In the genomic region with DNA sequence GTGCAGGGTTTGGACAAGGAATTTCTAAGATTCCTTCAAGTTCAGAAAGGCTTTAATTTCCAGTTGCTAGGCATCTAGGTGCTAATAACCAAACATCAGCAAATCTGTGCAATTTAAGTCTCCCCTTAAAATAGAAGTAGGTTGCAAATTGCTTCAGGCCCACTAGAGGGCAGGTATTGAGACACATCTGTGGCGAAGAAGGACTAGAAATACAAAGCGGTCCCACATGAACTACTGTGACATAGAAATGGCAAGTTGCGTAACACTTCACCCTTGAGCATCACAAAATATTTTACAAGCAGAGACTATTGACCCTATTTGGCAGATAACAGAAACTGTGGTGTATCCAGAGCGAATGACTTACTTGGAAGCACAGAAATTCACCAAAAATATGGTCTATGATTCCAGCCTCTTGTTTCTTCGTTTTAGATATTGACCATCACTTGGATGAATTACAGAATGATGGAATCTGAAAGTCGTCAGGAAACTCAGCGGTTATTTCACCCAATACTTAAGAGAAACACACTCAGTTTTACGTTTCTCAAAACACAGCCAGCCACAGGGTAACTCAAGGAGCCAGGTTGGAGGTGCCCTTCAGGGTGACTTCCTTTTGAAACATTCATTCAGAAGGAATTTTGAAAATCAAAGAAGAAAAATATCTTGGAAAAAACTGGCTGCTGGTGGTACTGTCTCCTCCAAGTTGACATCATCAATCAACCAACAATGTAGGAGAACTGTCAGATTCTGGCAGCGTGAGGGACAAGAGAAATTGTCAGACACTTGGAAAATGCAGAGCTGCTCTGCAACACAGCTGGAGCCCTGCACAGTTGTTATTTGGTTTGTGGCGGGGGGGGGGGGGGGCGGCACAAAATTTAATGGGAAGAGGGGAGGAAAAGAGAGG, we compare ENCODE assay signal across 8 cellular contexts.
DNase-seq lines count a peak whose midpoint lies in the region; ATAC-seq, FAIRE-seq and TF ChIP-seq lines count a peak whose summit lies in the region.

No MANE protein-coding gene starts in this region.

- SMC1A ChIA-PET in GM12878 (lab: Charles Lee; ENCODE audit: uncharacterized antibody, unreplicated experiment) = interaction anchor here (0.8 to 1.0 kb wide), 2 partner anchors 62 to 73 kb away, joined by 3 read pairs; no protein-coding TSS in a partner anchor

- H3K79me2 ChIP-seq in Karpas-422 (ENCODE audit: low read length) (no peaks in the 10 kb centered on the region), GM12878 (ENCODE audit: control insufficient read depth, insufficient read depth, low read length) (no peaks in the 10 kb centered on the region), osteoblast (ENCODE audit: insufficient read depth, low read length) (no peaks in the 10 kb centered on the region)

- H3K9me3 ChIP-seq in Karpas-422 (ENCODE audit: low read length) = no peaks in the 10 kb centered on the region
- H3K9me3 ChIP-seq in GM12878 (replicated peaks; ENCODE audit: control insufficient read depth, insufficient read depth, low read length) = no peaks in the 10 kb centered on the region
- H3K9me3 ChIP-seq in osteoblast (ENCODE audit: low read depth, low read length) = peaks cover 3% of the 10 kb centered on the region
- no peaks in the 10 kb centered on the region for H3K9me3 ChIP-seq in sigmoid colon

- H3K4me1 ChIP-seq in Karpas-422 (ENCODE audit: low read length) (no peaks in the 10 kb centered on the region), GM12878 (ENCODE audit: control insufficient read depth, insufficient read depth, low read length) (no peaks in the 10 kb centered on the region), osteoblast (ENCODE audit: insufficient read depth, low read length) (no peaks in the 10 kb centered on the region), sigmoid colon (no peaks in the 10 kb centered on the region)

- TF ChIP-seq POLR2A in GM12878 (IDR thresholded peaks at IDR 0.05; ENCODE audit: low read depth, low read length) (no peak), sigmoid colon (IDR thresholded peaks at IDR 0.05) (no peak)

- H3K27ac ChIP-seq in Karpas-422 (ENCODE audit: low read length) (no peak overlapping the region), GM12878 (ENCODE audit: control insufficient read depth, insufficient read depth) (no peak overlapping the region), osteoblast (ENCODE audit: low read depth, low read length) (no peak overlapping the region), sigmoid colon (no peak overlapping the region)

- RAD21 ChIA-PET in GM12878 (lab: Charles Lee; ENCODE audit: unreplicated experiment) = interaction anchor here (0.6 to 1.3 kb wide), 2 partner anchors 9 to 660 kb away, joined by 3 read pairs; no protein-coding TSS in a partner anchor

- no peak overlapping the region for H3K4me3 ChIP-seq in Karpas-422 (ENCODE audit: low read length)
- no peak overlapping the region for H3K4me3 ChIP-seq in GM12878
- no peak overlapping the region for H3K4me3 ChIP-seq in osteoblast (ENCODE audit: insufficient read depth, low read length)
- H3K4me3 ChIP-seq in sigmoid colon = no peak overlapping the region

- POLR2A ChIA-PET in GM12878 (lab: Charles Lee) = interaction anchor here (0.7 kb wide), 1 partner anchor 655 kb away, joined by 7 read pairs; no protein-coding TSS in a partner anchor

- no TSS peak for BruUV-seq in GM12878 (replicated peaks; lab: Mats Ljungman, UMichigan)

- CTCF ChIA-PET in GM12878 (lab: Yijun Ruan, JAX) = interaction anchor here (1.0 to 1.3 kb wide), 3 partner anchors 9 to 660 kb away, joined by 4 to 5 read pairs (median 4); no protein-coding TSS in a partner anchor

- H3K9me2 ChIP-seq in Karpas-422 (replicated peaks; ENCODE audit: insufficient read depth, low read length) = no peaks in the 10 kb centered on the region

- H3K4me2 ChIP-seq in Karpas-422 (ENCODE audit: low read depth, low read length, poor library complexity, severe bottlenecking) = no peak overlapping the region
- no peak overlapping the region for H3K4me2 ChIP-seq in GM12878 (ENCODE audit: control insufficient read depth, insufficient read depth)
- H3K4me2 ChIP-seq in osteoblast (ENCODE audit: insufficient read depth, low read length) = no peak overlapping the region

- FAIRE-seq in GM12878 (lab: Jason Lieb, UNC) = peak; percentile 13

- peak; percentile 72 for TF ChIP-seq RAD21 in GM12878 (IDR thresholded peaks at IDR 0.05; ENCODE audit: insufficient read depth, low read depth, low read length)

- intact Hi-C loops in GM12878 (cut with micrococcal nuclease; ENCODE audit: unreplicated experiment) (loop anchor here (1.0 to 10.0 kb wide), 3 partner anchors 398 to 661 kb away; no protein-coding TSS in a partner anchor), sigmoid colon (cut with DNase I) (no loop called here)

- H3K36me3 ChIP-seq in Karpas-422 (ENCODE audit: insufficient read depth, low read length) (no peaks in the 10 kb centered on the region), GM12878 (ENCODE audit: control insufficient read depth in 2 of 2, insufficient read depth in 2 of 2, low read length in 1 of 2) (no peaks in the 10 kb centered on the region), osteoblast (ENCODE audit: insufficient read depth, low read length) (no peaks in the 10 kb centered on the region), sigmoid colon (no peaks in the 10 kb centered on the region)

- peak; percentile 73 for ATAC-seq in GM12878

- H3K9ac ChIP-seq in Karpas-422 (ENCODE audit: low read length) (no peak overlapping the region), GM12878 (ENCODE audit: control insufficient read depth, insufficient read depth, low read length) (no peak overlapping the region)

- DNase-seq in ACHN = peak; percentile 33
- peak; percentile 31 for DNase-seq in GM10266 (ENCODE audit: extremely low spot score)
- peak; percentile 79 for DNase-seq in Karpas-422
- peak; percentile 3 for DNase-seq in GM12878 (ENCODE audit: low read depth, low spot score)
- DNase-seq in osteoblast (ENCODE audit: insufficient read length, low spot score, missing footprints) = no peak
- DNase-seq in amniotic stem cell (lab: John Stamatoyannopoulos, UW) = no peak
- no peak for DNase-seq in sigmoid colon
- DNase-seq in activated gamma-delta T cell treated with Interleukin-2 at 50 U/mL for 16 hours = no peak

- H3K27me3 ChIP-seq in Karpas-422 (ENCODE audit: low read length) = no peaks in the 10 kb centered on the region
- H3K27me3 ChIP-seq in GM12878 (replicated peaks in 1 of 2; ENCODE audit: control insufficient read depth in 2 of 2, insufficient read depth in 2 of 2, low read length in 1 of 2) = no peaks in the 10 kb centered on the region
- H3K27me3 ChIP-seq in osteoblast (ENCODE audit: insufficient read depth, low read length) = no peaks in the 10 kb centered on the region
- H3K27me3 ChIP-seq in sigmoid colon = no peaks in the 10 kb centered on the region

- H4K20me1 ChIP-seq in Karpas-422 (ENCODE audit: insufficient read depth, low read depth, low read length) = no peaks in the 10 kb centered on the region
- H4K20me1 ChIP-seq in GM12878 (ENCODE audit: control insufficient read depth, insufficient read depth) = no peaks in the 10 kb centered on the region
- no peaks in the 10 kb centered on the region for H4K20me1 ChIP-seq in osteoblast (ENCODE audit: insufficient read depth, low read length)

- peak; percentile 59 for TF ChIP-seq CTCF in GM10266 (IDR thresholded peaks at IDR 0.05; ENCODE audit: control insufficient read depth, insufficient read depth, low read depth, missing control alignments)
- peak; percentile 60 to 70 (median 65) for TF ChIP-seq CTCF in GM12878 (IDR thresholded peaks at IDR 0.05 in 2 of 3, conservative IDR thresholded peaks at IDR 0.05 in 1 of 3; ENCODE audit: control insufficient read depth in 2 of 3, extremely low read depth in 1 of 3, insufficient read depth in 1 of 3, low read depth in 3 of 3, low read length in 3 of 3)
- peak; percentile 20 for TF ChIP-seq CTCF in osteoblast (IDR thresholded peaks at IDR 0.05; ENCODE audit: extremely low read depth, low read depth, low read length)
- no peak for TF ChIP-seq CTCF in sigmoid colon (IDR thresholded peaks at IDR 0.05)

- TF ChIP-seq EP300 in GM12878 (IDR thresholded peaks at IDR 0.05; ENCODE audit: borderline replicate concordance in 1 of 2, control insufficient read depth in 1 of 2, low read depth in 2 of 2, low read length in 2 of 2) (no peak), sigmoid colon (IDR thresholded peaks at IDR 0.05) (no peak)

- in situ Hi-C loops in ACHN (cut with HindIII; ENCODE audit: low pct_ligation_motif_present, low pct_unique_long_range_greater_than_20kb, low sequenced_read_pairs) = no loop called here
- in situ Hi-C loops in GM12878 (cut with MboI) = no loop called here

- WGBS in GM12878 (ENCODE audit: insufficient coverage, insufficient replicate concordance, low lambda C conversion rate, missing lambda C conversion rate) = 19% methylated on average over 9 of the region's 11 CpGs
- WGBS in sigmoid colon, 2 donors = 51 to 62% methylated on average over 11 of the region's 11 CpGs

- H2AFZ ChIP-seq in Karpas-422 (ENCODE audit: low read length) = no peak overlapping the region
- H2AFZ ChIP-seq in GM12878 (ENCODE audit: control insufficient read depth, low read depth, low read length) = no peak overlapping the region
- no peak overlapping the region for H2AFZ ChIP-seq in osteoblast (ENCODE audit: low read length)

TF ChIP-seq in GM12878, 131 proteins besides CTCF, POLR2A, EP300 and RAD21:
- TF ChIP-seq RFX5 (IDR thresholded peaks at IDR 0.05; ENCODE audit: low read depth, low read length) = no peak
- TF ChIP-seq SMC3 (IDR thresholded peaks at IDR 0.05; ENCODE audit: borderline replicate concordance, low read length) = peak; percentile 62; the same call in 1 of the 2 replicates
- no peak for TF ChIP-seq SMAD1 (IDR thresholded peaks at IDR 0.05; ENCODE audit: low read depth, partially characterized antibody)
- TF ChIP-seq, protein P1, sequence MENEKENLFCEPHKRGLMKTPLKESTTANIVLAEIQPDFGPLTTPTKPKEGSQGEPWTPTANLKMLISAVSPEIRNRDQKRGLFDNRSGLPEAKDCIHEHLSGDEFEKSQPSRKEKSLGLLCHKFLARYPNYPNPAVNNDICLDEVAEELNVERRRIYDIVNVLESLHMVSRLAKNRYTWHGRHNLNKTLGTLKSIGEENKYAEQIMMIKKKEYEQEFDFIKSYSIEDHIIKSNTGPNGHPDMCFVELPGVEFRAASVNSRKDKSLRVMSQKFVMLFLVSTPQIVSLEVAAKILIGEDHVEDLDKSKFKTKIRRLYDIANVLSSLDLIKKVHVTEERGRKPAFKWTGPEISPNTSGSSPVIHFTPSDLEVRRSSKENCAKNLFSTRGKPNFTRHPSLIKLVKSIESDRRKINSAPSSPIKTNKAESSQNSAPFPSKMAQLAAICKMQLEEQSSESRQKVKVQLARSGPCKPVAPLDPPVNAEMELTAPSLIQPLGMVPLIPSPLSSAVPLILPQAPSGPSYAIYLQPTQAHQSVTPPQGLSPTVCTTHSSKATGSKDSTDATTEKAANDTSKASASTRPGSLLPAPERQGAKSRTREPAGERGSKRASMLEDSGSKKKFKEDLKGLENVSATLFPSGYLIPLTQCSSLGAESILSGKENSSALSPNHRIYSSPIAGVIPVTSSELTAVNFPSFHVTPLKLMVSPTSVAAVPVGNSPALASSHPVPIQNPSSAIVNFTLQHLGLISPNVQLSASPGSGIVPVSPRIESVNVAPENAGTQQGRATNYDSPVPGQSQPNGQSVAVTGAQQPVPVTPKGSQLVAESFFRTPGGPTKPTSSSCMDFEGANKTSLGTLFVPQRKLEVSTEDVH (IDR thresholded peaks at IDR 0.05; ENCODE audit: low read depth, partially characterized antibody) = no peak

Comparison
In these comparisons a context has a peak if more than half of its experiments do, and no peak if none do; other contexts are left out.
1. DNase-seq: peak in ACHN (single experiment), GM10266 (single experiment), Karpas-422 (single experiment) and GM12878 (single experiment); none in osteoblast (single experiment), amniotic stem cell (single experiment), sigmoid colon (single experiment) and activated gamma-delta T cell treated with Interleukin-2 at 50 U/mL for 16 hours (single experiment).
2. CTCF ChIP-seq: peak in GM10266 (single experiment), GM12878 (3 of 3) and osteoblast (single experiment); none in sigmoid colon (0 of 4).